1 cellular context compared by ENCODE assay signal in genomic region chr1:2546515-2547209, GRCh38.
TF ChIP-seq lines count a peak whose summit lies in the region.

No MANE protein-coding gene starts in this region.

TF ChIP-seq in GM12878, 131 proteins besides CTCF, POLR2A, EP300 and RAD21 (continued from another document and continues in another):
- no peak for TF ChIP-seq ZNF592 (IDR thresholded peaks at IDR 0.05)
- TF ChIP-seq YY1 (IDR thresholded peaks at IDR 0.05; ENCODE audit: low read depth, low read length): no peak
- TF ChIP-seq SPI1 (IDR thresholded peaks at IDR 0.05; ENCODE audit: borderline replicate concordance, insufficient read depth, low read depth, low read length): no peak
- TF ChIP-seq NFYA (IDR thresholded peaks at IDR 0.05; ENCODE audit: borderline replicate concordance, low read depth, low read length): no peak
- TF ChIP-seq RAD51 (IDR thresholded peaks at IDR 0.05): no peak
- no peak for TF ChIP-seq STAT3 (IDR thresholded peaks at IDR 0.05; ENCODE audit: low read depth, low read length)
- no peak for TF ChIP-seq ASH2L (IDR thresholded peaks at IDR 0.05; ENCODE audit: borderline replicate concordance, low read depth)
- TF ChIP-seq HDAC6 (IDR thresholded peaks at IDR 0.05; ENCODE audit: unreplicated experiment): peak; percentile 55
- 0 out of 2 replicates have a peak, but pooled peaks have one; percentile 8 for TF ChIP-seq POLR2AphosphoS5 (IDR thresholded peaks at IDR 0.05; ENCODE audit: low read length)
- peak; percentile 24 to 60; a peak in 1 of 4 replicates for TF ChIP-seq IKZF2 (IDR thresholded peaks at IDR 0.05)
- TF ChIP-seq PAX5 (IDR thresholded peaks at IDR 0.05; ENCODE audit: borderline replicate concordance, low read depth, low read length): no peak
- peak; percentile 21 for TF ChIP-seq SP1 (IDR thresholded peaks at IDR 0.05; ENCODE audit: low read depth, low read length)
- TF ChIP-seq MTA3 (IDR thresholded peaks at IDR 0.05; ENCODE audit: borderline replicate concordance, low read length): no peak
- no peak for TF ChIP-seq RCOR1 (conservative IDR thresholded peaks at IDR 0.05; ENCODE audit: low read depth, low read length)
- no peak for TF ChIP-seq BHLHE40 (IDR thresholded peaks at IDR 0.05; ENCODE audit: borderline replicate concordance in 1 of 2, low read depth in 2 of 2, low read length in 1 of 2)
- TF ChIP-seq SREBF1 (IDR thresholded peaks at IDR 0.05; ENCODE audit: low read length): no peak
- TF ChIP-seq FOXK2 (IDR thresholded peaks at IDR 0.05): no peak
- no peak for TF ChIP-seq MLLT1 (IDR thresholded peaks at IDR 0.05)
- TF ChIP-seq ZBED1 (IDR thresholded peaks at IDR 0.05; ENCODE audit: borderline replicate concordance): no peak
- 0 out of 2 replicates have a peak, but pooled peaks have one; percentile 39 for TF ChIP-seq RB1 (IDR thresholded peaks at IDR 0.05; ENCODE audit: borderline replicate concordance)
- peak in 1 of 2 experiments; percentile 36; a peak in 1 of 3 replicates for TF ChIP-seq EGR1 (IDR thresholded peaks at IDR 0.05; ENCODE audit: borderline replicate concordance in 1 of 2, low read depth in 2 of 2, low read length in 2 of 2)
- peak; percentile 71; the same call in 1 of the 2 replicates for TF ChIP-seq ZNF217 (IDR thresholded peaks at IDR 0.05)
- TF ChIP-seq ZBTB40 (IDR thresholded peaks at IDR 0.05; ENCODE audit: borderline replicate concordance): no peak
- TF ChIP-seq ATF7 (IDR thresholded peaks at IDR 0.05; ENCODE audit: low read depth): no peak
- no peak for TF ChIP-seq TCF12 (IDR thresholded peaks at IDR 0.05; ENCODE audit: low read depth, low read length)
- TF ChIP-seq YBX1 (IDR thresholded peaks at IDR 0.05): no peak
- no peak for TF ChIP-seq ATF2 (IDR thresholded peaks at IDR 0.05; ENCODE audit: low read length)
- no peak for TF ChIP-seq BACH1 (IDR thresholded peaks at IDR 0.05; ENCODE audit: borderline replicate concordance)
- TF ChIP-seq SIX5 (IDR thresholded peaks at IDR 0.05; ENCODE audit: low read depth, low read length, severe bottlenecking): no peak
- no peak for TF ChIP-seq RBBP5 (conservative IDR thresholded peaks at IDR 0.05)
- no peak for TF ChIP-seq MTA2 (IDR thresholded peaks at IDR 0.05; ENCODE audit: low read depth)
- TF ChIP-seq E4F1 (IDR thresholded peaks at IDR 0.05; ENCODE audit: borderline replicate concordance, partially characterized antibody): no peak
- TF ChIP-seq ETV6 (conservative IDR thresholded peaks at IDR 0.05 in 1 of 2, IDR thresholded peaks at IDR 0.05 in 1 of 2; ENCODE audit: borderline replicate concordance in 1 of 2, low read depth in 1 of 2): no peak
- TF ChIP-seq POU2F2 (IDR thresholded peaks at IDR 0.05; ENCODE audit: borderline replicate concordance, low read depth, low read length): no peak
- TF ChIP-seq KAT2A (conservative IDR thresholded peaks at IDR 0.05; ENCODE audit: control insufficient read depth, low read depth, low read length): no peak
- TF ChIP-seq TCF7 (IDR thresholded peaks at IDR 0.05; ENCODE audit: borderline replicate concordance): no peak
- no peak for TF ChIP-seq CHD4 (IDR thresholded peaks at IDR 0.05)
- TF ChIP-seq CEBPB (IDR thresholded peaks at IDR 0.05; ENCODE audit: borderline replicate concordance in 1 of 2, low read depth in 2 of 2, low read length in 2 of 2): no peak
- no peak for TF ChIP-seq PRDM15 (CRISPR knock-in tag; IDR thresholded peaks at IDR 0.05)
- TF ChIP-seq E2F4 (IDR thresholded peaks at IDR 0.05; ENCODE audit: low read depth, low read length): no peak
- no peak; the same call in 1 of the 2 replicates for TF ChIP-seq HCFC1 (IDR thresholded peaks at IDR 0.05; ENCODE audit: low read length)
- no peak for TF ChIP-seq CREM (IDR thresholded peaks at IDR 0.05; ENCODE audit: low read depth)
- TF ChIP-seq USF2 (IDR thresholded peaks at IDR 0.05; ENCODE audit: borderline replicate concordance, low read depth, low read length): no peak
- TF ChIP-seq SMARCA5 (IDR thresholded peaks at IDR 0.05): peak; percentile 90
- no peak for TF ChIP-seq NFIC (IDR thresholded peaks at IDR 0.05; ENCODE audit: low read depth, low read length)
- TF ChIP-seq POLR2AphosphoS2 (IDR thresholded peaks at IDR 0.05; ENCODE audit: low read depth, low read length): no peak
- no peak for TF ChIP-seq SMAD1 (IDR thresholded peaks at IDR 0.05; ENCODE audit: low read depth, partially characterized antibody)
